9 cellular contexts compared by ENCODE assay signal in genomic region chr12:48002773-48003218, GRCh38. TPM values are rescaled to one million over a fixed set of nuclear protein-coding genes. Genes with fewer than 3 reads are reported as not detected.
DNase-seq lines count a peak whose midpoint lies in the region; ATAC-seq lines count a peak whose summit lies in the region.
"Had no signal": no experiment of that assay in that cellular context is flagged by ENCODE, and none has a peak within 500 bp of the region (broad histone marks: within the 10 kb centered on the region; RNA-seq: fewer than 3 reads in every experiment).

No MANE protein-coding gene starts in this region.

- CTCF ChIA-PET in activated CD4-positive, alpha-beta memory T cell treated with anti-CD3 and anti-CD28 coated beads for 36 hours (lab: Charles Lee) = interaction anchor here (1.1 kb wide), 1 partner anchor 39 kb away, joined by 5 read pairs; the partner anchor contains the start of gene TMEM106C

- H3K27ac ChIP-seq in stomach smooth muscle (ENCODE audit: low read length) = no peak overlapping the region
- H3K27ac ChIP-seq: neutrophil had no signal

- H3K27me3 Mint-ChIP-seq in T-helper 2 cell treated with Interferon-gamma antibody and Interleukin-4, amounts not matched to agents 5 μg/mL and 100 μg/mL, for 36 hours (ENCODE audit: low read depth) = peaks cover 94% of the 10 kb centered on the region
- peaks cover 82% of the 10 kb centered on the region for H3K27me3 Mint-ChIP-seq in activated CD4-positive, alpha-beta memory T cell treated with anti-CD3 and anti-CD28 coated beads for 36 hours

- POLR2A ChIA-PET in activated CD4-positive, alpha-beta memory T cell treated with anti-CD3 and anti-CD28 coated beads for 36 hours (lab: Charles Lee) = no interaction called here

- H3K4me3 Mint-ChIP-seq in T-helper 2 cell treated with Interferon-gamma antibody and Interleukin-4, amounts not matched to agents 5 μg/mL and 100 μg/mL, for 36 hours = peak overlapping the region; percentile 75
- peak overlapping the region; percentile 51 for H3K4me3 Mint-ChIP-seq in activated CD4-positive, alpha-beta memory T cell treated with anti-CD3 and anti-CD28 coated beads for 36 hours

- peak overlapping the region; percentile 63 to 77 for H3K4me3 ChIP-seq in stomach smooth muscle (ENCODE audit: low read length in 2 of 2)

- peaks cover 52 to 64% of the 10 kb centered on the region in 2 donors for H3K27me3 ChIP-seq in stomach smooth muscle (ENCODE audit: control insufficient read depth in 1 of 2, insufficient read depth in 2 of 2, low read length in 2 of 2)

- no peak for DNase-seq in T-helper 2 cell treated with Interferon-gamma antibody and Interleukin-4, amounts not matched to agents 5 μg/mL and 100 μg/mL, for 36 hours (ENCODE audit: low spot score)
- DNase-seq in T-helper 2 cell = no peak
- no peak for DNase-seq in activated CD4-positive, alpha-beta memory T cell treated with anti-CD3 and anti-CD28 coated beads for 36 hours
- DNase-seq in iPS-NIHi7 (ENCODE audit: extremely low spot score) = peak; percentile 47
- no peak for DNase-seq in NOMO-1 treated with dmso at 0.1 percent for 144 hours (lab: John Stamatoyannopoulos, UW; ENCODE audit: unreplicated experiment)
- no peak for DNase-seq in central memory CD4-positive, alpha-beta T cell

- no peaks in the 10 kb centered on the region for H3K36me3 Mint-ChIP-seq in T-helper 2 cell treated with Interferon-gamma antibody and Interleukin-4, amounts not matched to agents 5 μg/mL and 100 μg/mL, for 36 hours (ENCODE audit: low read depth)
- H3K36me3 Mint-ChIP-seq in activated CD4-positive, alpha-beta memory T cell treated with anti-CD3 and anti-CD28 coated beads for 36 hours = no peaks in the 10 kb centered on the region

- no peaks in the 10 kb centered on the region for H3K9me3 ChIP-seq in stomach smooth muscle (ENCODE audit: control insufficient read depth in 2 of 2, low read length in 2 of 2)
- H3K9me3 ChIP-seq: neutrophil had no signal

- intact Hi-C loops in activated CD4-positive, alpha-beta memory T cell treated with anti-CD3 and anti-CD28 coated beads for 36 hours (cut with micrococcal nuclease) = loop anchor here (5.0 kb wide), 1 partner anchor 185 kb away; no protein-coding TSS in a partner anchor

- peaks cover 42% of the 10 kb centered on the region for H3K4me1 ChIP-seq in stomach smooth muscle (ENCODE audit: control insufficient read depth, insufficient read depth, low read length)

- ATAC-seq in GM18907 (IDR thresholded peaks at IDR 0.05; ENCODE audit: unreplicated experiment) = no peak

- H3K4me1 Mint-ChIP-seq in T-helper 2 cell treated with Interferon-gamma antibody and Interleukin-4, amounts not matched to agents 5 μg/mL and 100 μg/mL, for 36 hours (ENCODE audit: low read depth) = peaks cover 19% of the 10 kb centered on the region
- H3K4me1 Mint-ChIP-seq in activated CD4-positive, alpha-beta memory T cell treated with anti-CD3 and anti-CD28 coated beads for 36 hours (ENCODE audit: low read depth) = peaks cover 36% of the 10 kb centered on the region

- H3K27ac Mint-ChIP-seq in T-helper 2 cell treated with Interferon-gamma antibody and Interleukin-4, amounts not matched to agents 5 μg/mL and 100 μg/mL, for 36 hours = no peak overlapping the region
- no peak overlapping the region for H3K27ac Mint-ChIP-seq in activated CD4-positive, alpha-beta memory T cell treated with anti-CD3 and anti-CD28 coated beads for 36 hours

- no peak overlapping the region for H3K9ac ChIP-seq in stomach smooth muscle (ENCODE audit: low read length in 2 of 2)

- H3K9me3 Mint-ChIP-seq in T-helper 2 cell treated with Interferon-gamma antibody and Interleukin-4, amounts not matched to agents 5 μg/mL and 100 μg/mL, for 36 hours = no peaks in the 10 kb centered on the region
- no peaks in the 10 kb centered on the region for H3K9me3 Mint-ChIP-seq in activated CD4-positive, alpha-beta memory T cell treated with anti-CD3 and anti-CD28 coated beads for 36 hours

- no peaks in the 10 kb centered on the region for H3K36me3 ChIP-seq in stomach smooth muscle (ENCODE audit: control insufficient read depth in 2 of 2, insufficient read depth in 2 of 2, low read length in 2 of 2)
- H3K36me3 ChIP-seq: neutrophil had no signal

RNA-seq across cellular contexts. Expression of gene COL2A1, which starts 1.5 kb away (rescaled TPM):
- total RNA-seq in activated CD4-positive, alpha-beta memory T cell treated with anti-CD3 and anti-CD28 coated beads for 36 hours = not detected

RNA-seq across cellular contexts. Expression of gene TMEM106C, which starts 39.4 kb away (rescaled TPM):
- total RNA-seq in activated CD4-positive, alpha-beta memory T cell treated with anti-CD3 and anti-CD28 coated beads for 36 hours = 100 to 1,000 TPM; 179 to 182 TPM
